8 cellular contexts compared by ENCODE assay signal in genomic region chr19:17215125-17215971, GRCh38. TPM values are rescaled to one million over a fixed set of nuclear protein-coding genes. Genes with fewer than 3 reads are reported as not detected.
DNase-seq lines count a peak whose midpoint lies in the region; ATAC-seq and TF ChIP-seq lines count a peak whose summit lies in the region.

TSS of gene USE1 (plus strand) at chr19:17215357. CDS start at chr19:17215406, 49 bp downstream.

- H3K27me3 ChIP-seq in HUES48 (ENCODE audit: control insufficient read depth, insufficient read depth, low read length) (no peaks in the 10 kb centered on the region), NT2/D1 (ENCODE audit: insufficient read depth, insufficient read length) (no peaks in the 10 kb centered on the region)

- no peaks in the 10 kb centered on the region for H3K9me3 Mint-ChIP-seq in CD14-positive monocyte

- intact Hi-C loops in CD14-positive monocyte (cut with micrococcal nuclease) = loop anchor here in 1 of 2 donors (1.0 kb wide), 1 partner anchor 11 kb away; the partner anchor contains the start of gene OCEL1

- DNase-seq in CD14-positive monocyte (ENCODE audit: low spot score) (peak; percentile 90), NT2/D1 (ENCODE audit: low read depth, low spot score) (peak; percentile 89), mesenteric fat pad (ENCODE audit: low spot score) (peak; percentile 96)
- DNase-seq in activated CD8-positive, alpha-beta memory T cell treated with anti-CD3 and anti-CD28 coated beads, Interleukin-2, amount 50 U/mL, for 1 hour (ENCODE audit: extremely low read depth) = peak; percentile 71
- peak; percentile 69 for DNase-seq in stimulated activated CD8-positive, alpha-beta memory T cell treated with anti-CD3 and anti-CD28 coated beads, Interleukin-15, amount 100 ng/mL, for 24 hours (ENCODE audit: low read depth)

- peaks cover 37 to 62% of the 10 kb centered on the region in 2 donors for H3K36me3 Mint-ChIP-seq in CD14-positive monocyte

- in situ Hi-C loops in endometrial microvascular endothelial cells (cut with HindIII; ENCODE audit: inconsistent ontology term, low pct_unique_long_range_greater_than_20kb, low sequenced_read_pairs) = no loop called here

- peaks cover 24% of the 10 kb centered on the region for H3K36me3 ChIP-seq in HUES48 (ENCODE audit: control insufficient read depth, insufficient read depth, low read length)
- peaks cover 64% of the 10 kb centered on the region for H3K36me3 ChIP-seq in NT2/D1 (ENCODE audit: insufficient read depth, insufficient read length, low read length)

- H3K4me1 ChIP-seq in HUES48 (ENCODE audit: control insufficient read depth, insufficient read depth, low read length) (peaks cover 6% of the 10 kb centered on the region), NT2/D1 (ENCODE audit: insufficient read depth, insufficient read length) (peaks cover 7% of the 10 kb centered on the region)

- H3K4me3 ChIP-seq in HUES48 (ENCODE audit: low read depth, low read length) (peak within 1 kb of the TSS; percentile 89), NT2/D1 (ENCODE audit: insufficient read length, low read depth) (peak within 1 kb of the TSS; percentile 73)

- H3K27ac Mint-ChIP-seq in CD14-positive monocyte = peak within 1 kb of the TSS; percentile 84 to 96 (median 95)

- TF ChIP-seq CTCF in CD14-positive monocyte (IDR thresholded peaks at IDR 0.05) = no peak

- H3K9ac ChIP-seq in HUES48 (ENCODE audit: low read depth, low read length) (peak within 1 kb of the TSS; percentile 98), NT2/D1 (ENCODE audit: insufficient read length, low read depth) (peak within 1 kb of the TSS; percentile 95)

- peak; percentile 66 for ATAC-seq in GM19438 (IDR thresholded peaks at IDR 0.05; ENCODE audit: low read depth, unreplicated experiment)

- H3K27ac ChIP-seq in HUES48 (ENCODE audit: low read depth, low read length) = peak within 1 kb of the TSS; percentile 98

- peaks cover 21% of the 10 kb centered on the region for H3K4me1 Mint-ChIP-seq in CD14-positive monocyte

- H3K27me3 Mint-ChIP-seq in CD14-positive monocyte (ENCODE audit: low read depth in 3 of 3) = no peaks in the 10 kb centered on the region

- H3K4me3 Mint-ChIP-seq in CD14-positive monocyte = peak within 1 kb of the TSS; percentile 81 to 87

- H3K9me3 ChIP-seq in HUES48 (ENCODE audit: control insufficient read depth, insufficient read depth, low read length) = no peaks in the 10 kb centered on the region
- H3K9me3 ChIP-seq in NT2/D1 (ENCODE audit: insufficient read depth, low read length) = no peaks in the 10 kb centered on the region

RNA-seq across cellular contexts. Expression of gene USE1, which starts in this region (rescaled TPM):
- polyA plus RNA-seq in CD14-positive monocyte = 10 to 100 TPM; 26.5 to 29.7 TPM
- total RNA-seq in endometrial microvascular endothelial cells (ENCODE audit: inconsistent ontology term) = 11.1 TPM
- 33.2 TPM for total RNA-seq in mesenteric fat pad

Comparison
In these comparisons a context has a peak if more than half of its experiments do, and no peak if none do; other contexts are left out.
1. Peak in every context shown above with its lines: DNase-seq, ATAC-seq, H3K4me3 ChIP-seq and H3K27ac ChIP-seq.